ENCODE assay signal across 1 cellular context in the genomic region with DNA sequence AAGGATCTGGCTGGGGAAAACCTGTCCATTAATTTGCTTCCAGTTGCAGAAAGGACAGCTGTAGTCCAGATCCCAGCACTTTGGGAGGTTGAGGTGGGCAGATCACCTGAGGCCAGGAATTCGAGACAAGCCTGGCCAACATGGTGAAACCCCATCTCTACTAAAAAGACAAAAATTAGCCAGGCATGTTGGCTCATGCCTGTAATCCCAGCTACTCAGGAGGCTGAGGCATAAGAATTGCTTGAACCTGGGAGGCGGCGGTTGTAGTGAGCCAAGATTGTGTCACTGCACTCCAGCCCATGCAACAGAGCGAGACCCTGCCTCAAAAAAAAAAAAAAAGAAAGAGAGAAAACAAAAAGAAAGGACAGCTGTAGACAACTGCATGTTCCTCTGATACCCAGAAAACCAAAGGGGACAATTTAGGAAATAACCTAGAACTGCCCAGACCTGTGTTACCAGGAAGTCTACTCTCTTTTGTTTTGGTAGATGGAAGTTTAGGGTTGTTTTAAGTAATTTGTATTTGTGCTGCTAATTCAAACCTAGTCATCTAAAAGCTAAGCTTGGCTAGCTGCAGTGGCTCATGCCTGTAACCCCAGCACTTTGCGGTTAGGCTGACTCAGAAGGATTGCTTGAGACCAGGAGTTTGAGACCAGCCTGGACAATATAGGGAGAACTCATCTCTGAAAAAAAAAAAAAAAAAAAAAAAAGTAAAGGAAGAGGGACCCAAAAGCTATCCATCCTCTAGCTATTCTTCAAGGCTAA.
TF ChIP-seq lines count a peak whose summit lies in the region.

No MANE protein-coding gene starts in this region.

TF ChIP-seq in GM23338, 12 proteins besides CTCF, POLR2A, EP300 and RAD21:
- TF ChIP-seq POLR2AphosphoS5 (IDR thresholded peaks at IDR 0.05; ENCODE audit: low read depth): no peak
- TF ChIP-seq, protein P1, sequence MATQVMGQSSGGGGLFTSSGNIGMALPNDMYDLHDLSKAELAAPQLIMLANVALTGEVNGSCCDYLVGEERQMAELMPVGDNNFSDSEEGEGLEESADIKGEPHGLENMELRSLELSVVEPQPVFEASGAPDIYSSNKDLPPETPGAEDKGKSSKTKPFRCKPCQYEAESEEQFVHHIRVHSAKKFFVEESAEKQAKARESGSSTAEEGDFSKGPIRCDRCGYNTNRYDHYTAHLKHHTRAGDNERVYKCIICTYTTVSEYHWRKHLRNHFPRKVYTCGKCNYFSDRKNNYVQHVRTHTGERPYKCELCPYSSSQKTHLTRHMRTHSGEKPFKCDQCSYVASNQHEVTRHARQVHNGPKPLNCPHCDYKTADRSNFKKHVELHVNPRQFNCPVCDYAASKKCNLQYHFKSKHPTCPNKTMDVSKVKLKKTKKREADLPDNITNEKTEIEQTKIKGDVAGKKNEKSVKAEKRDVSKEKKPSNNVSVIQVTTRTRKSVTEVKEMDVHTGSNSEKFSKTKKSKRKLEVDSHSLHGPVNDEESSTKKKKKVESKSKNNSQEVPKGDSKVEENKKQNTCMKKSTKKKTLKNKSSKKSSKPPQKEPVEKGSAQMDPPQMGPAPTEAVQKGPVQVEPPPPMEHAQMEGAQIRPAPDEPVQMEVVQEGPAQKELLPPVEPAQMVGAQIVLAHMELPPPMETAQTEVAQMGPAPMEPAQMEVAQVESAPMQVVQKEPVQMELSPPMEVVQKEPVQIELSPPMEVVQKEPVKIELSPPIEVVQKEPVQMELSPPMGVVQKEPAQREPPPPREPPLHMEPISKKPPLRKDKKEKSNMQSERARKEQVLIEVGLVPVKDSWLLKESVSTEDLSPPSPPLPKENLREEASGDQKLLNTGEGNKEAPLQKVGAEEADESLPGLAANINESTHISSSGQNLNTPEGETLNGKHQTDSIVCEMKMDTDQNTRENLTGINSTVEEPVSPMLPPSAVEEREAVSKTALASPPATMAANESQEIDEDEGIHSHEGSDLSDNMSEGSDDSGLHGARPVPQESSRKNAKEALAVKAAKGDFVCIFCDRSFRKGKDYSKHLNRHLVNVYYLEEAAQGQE (IDR thresholded peaks at IDR 0.05; ENCODE audit: unreplicated experiment): no peak
- TF ChIP-seq ZNF331 (CRISPR knock-in tag; IDR thresholded peaks at IDR 0.05; ENCODE audit: low read depth): no peak
- TF ChIP-seq ZNF114 (CRISPR knock-in tag; IDR thresholded peaks at IDR 0.05): no peak
- TF ChIP-seq CREB1 (CRISPR knock-in tag; IDR thresholded peaks at IDR 0.05; ENCODE audit: low read depth): no peak
- no peak for TF ChIP-seq JUNB (IDR thresholded peaks at IDR 0.05; ENCODE audit: unreplicated experiment)
- TF ChIP-seq ETS1 (IDR thresholded peaks at IDR 0.05): no peak
- TF ChIP-seq EZH2 (IDR thresholded peaks at IDR 0.05; ENCODE audit: low read depth, unreplicated experiment): no peak
- no peak for TF ChIP-seq NANOG (IDR thresholded peaks at IDR 0.05; ENCODE audit: borderline replicate concordance)
- TF ChIP-seq EZH2phosphoT487 (IDR thresholded peaks at IDR 0.05; ENCODE audit: unreplicated experiment): no peak
- no peak for TF ChIP-seq ZNF462 (CRISPR knock-in tag; IDR thresholded peaks at IDR 0.05)
- TF ChIP-seq STAT1 (IDR thresholded peaks at IDR 0.05; ENCODE audit: unreplicated experiment): no peak
